ENCODE assay signal across 11 cellular contexts in the genomic region with DNA sequence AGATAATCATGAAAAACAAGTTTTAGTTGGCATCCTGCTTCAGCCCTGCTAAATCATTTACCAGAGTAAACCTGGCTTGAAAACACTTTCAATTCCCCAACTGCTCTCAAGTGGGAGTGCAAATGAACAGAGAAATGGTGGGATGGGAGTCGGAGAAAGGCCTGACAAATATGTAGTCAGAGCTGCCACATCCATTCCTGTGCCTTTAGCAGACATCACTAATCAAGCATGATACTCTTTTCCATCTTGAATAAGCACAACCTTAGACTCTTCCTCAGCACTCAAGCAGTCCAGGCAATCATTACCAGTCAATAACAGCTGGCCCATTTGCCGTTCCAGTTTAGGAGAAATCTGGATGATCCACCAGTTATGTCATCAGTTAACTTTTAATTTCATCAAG.
DNase-seq lines count a peak whose midpoint lies in the region; ATAC-seq and TF ChIP-seq lines count a peak whose summit lies in the region.
"Had no signal": no experiment of that assay in that cellular context is flagged by ENCODE, and none has a peak within 500 bp of the region (broad histone marks: within the 10 kb centered on the region; RNA-seq: fewer than 3 reads in every experiment).

No MANE protein-coding gene starts in this region.

- H3K4me1 Mint-ChIP-seq in CD8-positive, alpha-beta memory T cell = peaks cover 97 to 99% (median 98%) of the 10 kb centered on the region in 3 donors
- peaks cover 84 to 96% of the 10 kb centered on the region in 2 donors for H3K4me1 Mint-ChIP-seq in natural killer cell treated with Interleukin-12 subunit alpha and Interleukin-12 subunit beta and Interleukin-15 and Interleukin-18, amount 100 ng/mL, for 72 hours (ENCODE audit: low read depth in 2 of 2)

- peak overlapping the region; percentile 26 for H3K27ac ChIP-seq in CD8-positive, alpha-beta memory T cell (ENCODE audit: low read depth, low read length)

- peaks cover 99% of the 10 kb centered on the region for H3K4me1 ChIP-seq in CD8-positive, alpha-beta memory T cell (ENCODE audit: insufficient read depth, low read length)

- POLR2A ChIA-PET in CD8-positive, alpha-beta memory T cell (lab: Charles Lee) = interaction anchor here (1.3 to 4.5 kb wide), 3 partner anchors 9 to 101 kb away, joined by 3 to 25 read pairs (median 7); a partner anchor contains a TSS

- H3K9me3 Mint-ChIP-seq in CD8-positive, alpha-beta memory T cell = peaks cover 0 to 2% (median 0%) of the 10 kb centered on the region in 5 donors
- H3K9me3 Mint-ChIP-seq in natural killer cell treated with Interleukin-12 subunit alpha and Interleukin-12 subunit beta and Interleukin-15 and Interleukin-18, amount 100 ng/mL, for 72 hours = no peaks in the 10 kb centered on the region

- CTCF ChIA-PET in CD8-positive, alpha-beta memory T cell (lab: Charles Lee) = interaction anchor here (1.2 to 3.6 kb wide), 4 partner anchors 10 to 101 kb away, joined by 4 to 28 read pairs (median 4); a partner anchor contains a TSS

- in situ Hi-C loops in GM13976 (cut with MboI; ENCODE audit: low sequenced_read_pairs, unreplicated experiment) = loop anchor here (5.0 kb wide), 1 partner anchor 98 kb away; no protein-coding TSS in a partner anchor

- TF ChIP-seq CTCF in GM13976 (IDR thresholded peaks at IDR 0.05; ENCODE audit: borderline replicate concordance, control extremely low read depth, extremely low read depth, insufficient read depth, missing control alignments) = no peak

- peak overlapping the region; percentile 36 to 89 (median 74) for H3K4me3 Mint-ChIP-seq in CD8-positive, alpha-beta memory T cell
- H3K4me3 Mint-ChIP-seq in natural killer cell treated with Interleukin-12 subunit alpha and Interleukin-12 subunit beta and Interleukin-15 and Interleukin-18, amount 100 ng/mL, for 72 hours = peak overlapping the region; percentile 68

- H3K27me3 ChIP-seq in CD8-positive, alpha-beta memory T cell (ENCODE audit: insufficient read depth, low read length, poor library complexity, severe bottlenecking) = no peaks in the 10 kb centered on the region

- no peak for DNase-seq in CD8-positive, alpha-beta memory T cell
- peak; percentile 20 for DNase-seq in amniotic epithelial cell (ENCODE audit: low read depth)
- DNase-seq in natural killer cell treated with Interleukin-12 subunit alpha and Interleukin-12 subunit beta and Interleukin-15 and Interleukin-18, amount 100 ng/mL, for 72 hours (ENCODE audit: low spot score) = no peak
- DNase-seq in GM13976 (ENCODE audit: low spot score) = no peak
- no peak for DNase-seq in effector CD8-positive, alpha-beta T cell (lab: John Stamatoyannopoulos, UW)
- DNase-seq: nucleus accumbens had no signal

- peaks cover 0 to 14% (median under 1%) of the 10 kb centered on the region in 3 donors for H3K36me3 Mint-ChIP-seq in CD8-positive, alpha-beta memory T cell
- no peaks in the 10 kb centered on the region for H3K36me3 Mint-ChIP-seq in natural killer cell treated with Interleukin-12 subunit alpha and Interleukin-12 subunit beta and Interleukin-15 and Interleukin-18, amount 100 ng/mL, for 72 hours

- H3K27ac Mint-ChIP-seq in CD8-positive, alpha-beta memory T cell = peak overlapping the region; percentile 92 to 100 (median 96)
- H3K27ac Mint-ChIP-seq in natural killer cell treated with Interleukin-12 subunit alpha and Interleukin-12 subunit beta and Interleukin-15 and Interleukin-18, amount 100 ng/mL, for 72 hours = peak overlapping the region; percentile 88 to 93

- peak overlapping the region; percentile 21 for H3K4me3 ChIP-seq in CD8-positive, alpha-beta memory T cell (ENCODE audit: low read length)
- H3K4me3 ChIP-seq: coronary artery had no signal

- H3K36me3 ChIP-seq in CD8-positive, alpha-beta memory T cell (ENCODE audit: insufficient read depth, low read length) = no peaks in the 10 kb centered on the region

- ATAC-seq in HG03432 (IDR thresholded peaks at IDR 0.05; ENCODE audit: unreplicated experiment) (peak; percentile 15), HG02763 (IDR thresholded peaks at IDR 0.05; ENCODE audit: unreplicated experiment) (no peak), HG03159 (IDR thresholded peaks at IDR 0.05; ENCODE audit: unreplicated experiment) (no peak)
- no peak for ATAC-seq in natural killer cell treated with Interleukin-12 subunit alpha and Interleukin-12 subunit beta and Interleukin-15 and Interleukin-18, amount 100 ng/mL, for 72 hours
- ATAC-seq: Panc1 had no signal

- H3K27me3 Mint-ChIP-seq in CD8-positive, alpha-beta memory T cell = no peaks in the 10 kb centered on the region
- no peaks in the 10 kb centered on the region for H3K27me3 Mint-ChIP-seq in natural killer cell treated with Interleukin-12 subunit alpha and Interleukin-12 subunit beta and Interleukin-15 and Interleukin-18, amount 100 ng/mL, for 72 hours

- H3K9me3 ChIP-seq in CD8-positive, alpha-beta memory T cell (ENCODE audit: low read length) = no peaks in the 10 kb centered on the region
